1 cellular context compared by ENCODE assay signal in genomic region chr1:100380635-100381034, GRCh38.
TF ChIP-seq lines count a peak whose summit lies in the region.

No MANE protein-coding gene starts in this region.

TF ChIP-seq in K562, 482 proteins besides CTCF, POLR2A, EP300 and RAD21 (continued from another document):
- TF ChIP-seq MLLT1 (IDR thresholded peaks at IDR 0.05) (no peak), ZNF12 (CRISPR knock-in tag; IDR thresholded peaks at IDR 0.05) (no peak), CTCFL (IDR thresholded peaks at IDR 0.05; ENCODE audit: borderline replicate concordance, insufficient read depth, low read depth, low read length, poor library complexity, severe bottlenecking) (no peak), ZNF395 (CRISPR knock-in tag; IDR thresholded peaks at IDR 0.05) (no peak), RREB1 (CRISPR knock-in tag; IDR thresholded peaks at IDR 0.05) (no peak), MCM5 (IDR thresholded peaks at IDR 0.05; ENCODE audit: low read depth) (no peak), HNRNPLL (IDR thresholded peaks at IDR 0.05; ENCODE audit: low read depth, low read length, poor library complexity, severe bottlenecking) (no peak)
